Comparison of ENCODE assay signal across 9 cellular contexts in the genomic region with DNA sequence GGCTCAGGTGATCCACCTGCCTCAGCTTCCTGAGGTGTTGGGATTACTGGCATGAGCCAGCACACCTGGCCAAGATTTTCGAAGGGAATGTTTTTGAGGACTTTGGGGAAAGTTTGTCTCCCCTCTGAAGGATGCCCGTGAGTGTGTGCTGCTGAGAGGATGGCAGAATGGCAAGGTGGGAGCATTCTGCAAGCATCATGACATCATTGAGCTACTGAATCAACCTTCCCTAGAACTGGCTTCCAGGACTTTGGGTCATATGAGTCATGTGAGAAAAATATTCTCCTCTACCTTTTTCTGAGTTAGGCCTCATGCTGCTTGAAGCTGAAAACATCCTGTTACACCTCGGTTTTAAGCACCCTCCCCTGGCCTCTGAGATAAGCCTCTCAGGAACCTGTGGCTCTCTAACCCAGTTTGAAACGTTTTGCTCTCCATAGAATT. TPM values are rescaled to one million over a fixed set of nuclear protein-coding genes. Genes with fewer than 3 reads are reported as not detected.
DNase-seq lines count a peak whose midpoint lies in the region; ATAC-seq and TF ChIP-seq lines count a peak whose summit lies in the region.
"Had no signal": no experiment of that assay in that cellular context is flagged by ENCODE, and none has a peak within 500 bp of the region (broad histone marks: within the 10 kb centered on the region; RNA-seq: fewer than 3 reads in every experiment).

No MANE protein-coding gene starts in this region.

- peak overlapping the region; percentile 57 for H3K4me2 ChIP-seq in OCI-LY7 (ENCODE audit: low read length)

- no peak overlapping the region for H3K4me3 ChIP-seq in OCI-LY7 (ENCODE audit: low read depth, low read length, poor library complexity, severe bottlenecking)
- no peak overlapping the region for H3K4me3 ChIP-seq in brain microvascular endothelial cell (ENCODE audit: low read depth, low read length)
- no peak overlapping the region for H3K4me3 ChIP-seq in sigmoid colon
- no peak overlapping the region for H3K4me3 ChIP-seq in testis

- DNase-seq in DMS53 (lab: John Stamatoyannopoulos, UW) (peak; percentile 6), DMS53 treated with DMSO at 0.1 percent for 48 hours (lab: John Stamatoyannopoulos, UW; ENCODE audit: unreplicated experiment) (no peak), OCI-LY7 (ENCODE audit: low spot score) (peak; percentile 49), brain microvascular endothelial cell (peak; percentile 26), sigmoid colon (no peak), SIG-M5 treated with dmso at 0.1 percent for 504 hours (lab: John Stamatoyannopoulos, UW; ENCODE audit: unreplicated experiment) (no peak), testis (no peak)

- no peak overlapping the region for H2AFZ ChIP-seq in OCI-LY7 (ENCODE audit: low read length)

- H3K27ac ChIP-seq in OCI-LY7 (ENCODE audit: low read depth, low read length, poor library complexity, severe bottlenecking) = peak overlapping the region; percentile 45
- H3K27ac ChIP-seq in brain microvascular endothelial cell = no peak overlapping the region
- peak overlapping the region; percentile 54 to 74 (median 66) for H3K27ac ChIP-seq in sigmoid colon
- H3K27ac ChIP-seq in testis = peak overlapping the region in 1 of 2 donors; percentile 69
- H3K27ac ChIP-seq: 22Rv1 had no signal

- H4K20me1 ChIP-seq in OCI-LY7 (ENCODE audit: insufficient read depth, low read length) = peaks cover 62% of the 10 kb centered on the region

- peaks cover 98% of the 10 kb centered on the region for H3K79me2 ChIP-seq in OCI-LY7 (ENCODE audit: insufficient read depth, low read depth, low read length)

- in situ Hi-C loops in brain microvascular endothelial cell (cut with HindIII; ENCODE audit: low pct_ligation_motif_present, low sequenced_read_pairs) = no loop called here

- H3K27me3 ChIP-seq in brain microvascular endothelial cell (replicated peaks) = no peaks in the 10 kb centered on the region
- no peaks in the 10 kb centered on the region for H3K27me3 ChIP-seq in sigmoid colon
- H3K27me3 ChIP-seq in testis = no peaks in the 10 kb centered on the region

- no peak for TF ChIP-seq POLR2A in sigmoid colon (IDR thresholded peaks at IDR 0.05)
- no peak for TF ChIP-seq POLR2A in testis (IDR thresholded peaks at IDR 0.05)

- ATAC-seq in HG03175 (IDR thresholded peaks at IDR 0.05; ENCODE audit: unreplicated experiment) = no peak

- CTCF ChIA-PET in OCI-LY7 (lab: Charles Lee; ENCODE audit: unreplicated experiment) = interaction anchor here (1.2 to 1.4 kb wide), 2 partner anchors 11 to 77 kb away, joined by 4 to 9 read pairs; no protein-coding TSS in a partner anchor

- H3K4me1 ChIP-seq in OCI-LY7 (ENCODE audit: insufficient read depth, low read length, poor library complexity, severe bottlenecking) (peaks cover 72% of the 10 kb centered on the region), sigmoid colon (peaks cover 0 to 31% (median 23%) of the 10 kb centered on the region in 4 donors), testis (peaks cover 7% of the 10 kb centered on the region)

- no peak for TF ChIP-seq EP300 in sigmoid colon (IDR thresholded peaks at IDR 0.05)

- no peaks in the 10 kb centered on the region for H3K9me2 ChIP-seq in OCI-LY7 (ENCODE audit: insufficient read depth, low read length)

- H3K36me3 ChIP-seq in OCI-LY7 (ENCODE audit: insufficient read depth, low read length) (peaks cover 97% of the 10 kb centered on the region), brain microvascular endothelial cell (replicated peaks) (no peaks in the 10 kb centered on the region), sigmoid colon (no peaks in the 10 kb centered on the region), testis (ENCODE audit: low read depth, missing control alignments) (no peaks in the 10 kb centered on the region)

- H3K9me3 ChIP-seq in OCI-LY7 (ENCODE audit: low read length) (no peaks in the 10 kb centered on the region), sigmoid colon (no peaks in the 10 kb centered on the region), testis (no peaks in the 10 kb centered on the region)

- no TSS peak for BruUV-seq in OCI-LY7 (replicated peaks; lab: Mats Ljungman, UMichigan)

- intact Hi-C loops in OCI-LY7 (cut with micrococcal nuclease; ENCODE audit: unreplicated experiment) = no loop called here
- intact Hi-C loops in sigmoid colon (cut with DNase I) = no loop called here
- intact Hi-C loops in testis (cut with DNase I; ENCODE audit: low total_unique reads) = no loop called here

- POLR2A ChIA-PET in OCI-LY7 (lab: Charles Lee) = interaction anchor here (0.7 to 2.8 kb wide), 6 partner anchors 10 to 1110 kb away, joined by 3 to 15 read pairs (median 4); no protein-coding TSS in a partner anchor

- TF ChIP-seq CTCF in OCI-LY7 (conservative IDR thresholded peaks at IDR 0.05; ENCODE audit: low read length) (no peak), brain microvascular endothelial cell (IDR thresholded peaks at IDR 0.05; ENCODE audit: low read depth, low read length, missing control alignments) (no peak), sigmoid colon (IDR thresholded peaks at IDR 0.05) (no peak), testis (IDR thresholded peaks at IDR 0.05) (no peak)

- WGBS in sigmoid colon, 2 donors = 50 to 69% methylated on average over 4 of the region's 4 CpGs
- WGBS in testis, 2 donors = 62 to 73% methylated on average over 4 of the region's 4 CpGs

RNA-seq across cellular contexts. Expression of a gene that starts 31.0 kb away (rescaled TPM):
- total RNA-seq in OCI-LY7 (2014; rRNA removed; shearing (Covaris generic)) = 98.7 and 148 TPM in 2 replicates
- 133 and 169 TPM in 2 replicates for total RNA-seq in OCI-LY7 (2022)
- 10 to 100 TPM in 3 of 4 donors, 1 to 10 TPM in 1; 8.2 to 27.2 (median 15.6) TPM for total RNA-seq in sigmoid colon
- polyA plus RNA-seq in sigmoid colon = 10 to 100 TPM in 1 of 3 donors, under 1 TPM in 2; 0.60 to 15.2 (median 0.69) TPM
- total RNA-seq in testis = 10 to 100 TPM; 12.6 to 15.0 TPM
- polyA plus RNA-seq in testis (ENCODE audit: insufficient read depth, low read depth, low replicate concordance) = 9.1 TPM

Comparison
In these comparisons a context has a peak if more than half of its experiments do, and no peak if none do; other contexts are left out.
1. DNase-seq: peak in DMS53 (single experiment), OCI-LY7 (single experiment) and brain microvascular endothelial cell (single experiment); none in DMS53 treated with DMSO at 0.1 percent for 48 hours (single experiment), sigmoid colon (single experiment), SIG-M5 treated with dmso at 0.1 percent for 504 hours (single experiment) and testis (single experiment).